8 cellular contexts compared by ENCODE assay signal in genomic region chr21:41426656-41427311, GRCh38. TPM values are rescaled to one million over a fixed set of nuclear protein-coding genes. Genes with fewer than 3 reads are reported as not detected.
DNase-seq lines count a peak whose midpoint lies in the region; ATAC-seq and TF ChIP-seq lines count a peak whose summit lies in the region.

No MANE protein-coding gene starts in this region.

- H3K4me1 ChIP-seq in ES-I3 (ENCODE audit: insufficient read depth, low read length): no peaks in the 10 kb centered on the region; the same call in 1 of the 2 replicates
- peaks cover 4% of the 10 kb centered on the region for H3K4me1 ChIP-seq in PC-3 (ENCODE audit: insufficient read depth, low read length)
- no peaks in the 10 kb centered on the region for H3K4me1 ChIP-seq in neural progenitor cell

- H3K4me3 ChIP-seq in PC-3 (ENCODE audit: low read length): peak overlapping the region; percentile 82
- H3K4me3 ChIP-seq in neural progenitor cell: peak overlapping the region; percentile 48

- no peaks in the 10 kb centered on the region for H3K79me2 ChIP-seq in PC-3 (ENCODE audit: low read length)
- H3K79me2 ChIP-seq in neural progenitor cell (ENCODE audit: low read depth): no peaks in the 10 kb centered on the region

- intact Hi-C loops in PC-3 (cut with micrococcal nuclease): loop anchor here (10.0 kb wide), 1 partner anchor 142 kb away; no protein-coding TSS in a partner anchor

- no peaks in the 10 kb centered on the region for H3K9me3 ChIP-seq in ES-I3 (ENCODE audit: control insufficient read depth, insufficient read depth, low read length)
- H3K9me3 ChIP-seq in PC-3 (ENCODE audit: low read length): no peaks in the 10 kb centered on the region
- no peaks in the 10 kb centered on the region for H3K9me3 ChIP-seq in neural progenitor cell (ENCODE audit: low read depth)

- H3K9ac ChIP-seq in ES-I3 (ENCODE audit: low read depth, low read length): peak overlapping the region; percentile 62; the same call in 1 of the 2 replicates
- no peak overlapping the region for H3K9ac ChIP-seq in PC-3 (ENCODE audit: low read length)
- H3K9ac ChIP-seq in neural progenitor cell: no peak overlapping the region

- H3K4me3 Mint-ChIP-seq in neural progenitor cell: no peak overlapping the region

- no peak overlapping the region for H3K27ac ChIP-seq in PC-3 (ENCODE audit: low read length)
- no peak overlapping the region for H3K27ac ChIP-seq in neural progenitor cell

- no peaks in the 10 kb centered on the region for H3K9me2 ChIP-seq in PC-3 (replicated peaks; ENCODE audit: low read length)

- no peak for DNase-seq in PC-3
- no peak for DNase-seq in neural progenitor cell (ENCODE audit: low spot score)
- DNase-seq in NCI-H1930 (lab: John Stamatoyannopoulos, UW): no peak

- H4K20me1 ChIP-seq in PC-3 (ENCODE audit: low read length): no peaks in the 10 kb centered on the region
- no peaks in the 10 kb centered on the region for H4K20me1 ChIP-seq in neural progenitor cell (ENCODE audit: low read depth)

- ATAC-seq in PC-3: no peak
- peak; percentile 27 for ATAC-seq in esophagus mucosa
- ATAC-seq in GM18870 (IDR thresholded peaks at IDR 0.05; ENCODE audit: unreplicated experiment): no peak
- ATAC-seq in HG03520 (IDR thresholded peaks at IDR 0.05; ENCODE audit: unreplicated experiment): no peak
- ATAC-seq in GM21390 (IDR thresholded peaks at IDR 0.05; ENCODE audit: unreplicated experiment): no peak

- H3F3A ChIP-seq in PC-3 (ENCODE audit: low read length, unreplicated experiment): no peaks in the 10 kb centered on the region
- no peaks in the 10 kb centered on the region for H3F3A ChIP-seq in neural progenitor cell (ENCODE audit: low read depth)

- H3K36me3 Mint-ChIP-seq in neural progenitor cell: peaks cover 3% of the 10 kb centered on the region

- TF ChIP-seq CTCF in PC-3 (conservative IDR thresholded peaks at IDR 0.05; ENCODE audit: low read depth, low read length) (no peak), neural progenitor cell (IDR thresholded peaks at IDR 0.05) (no peak)

- CTCF ChIA-PET in PC-3 (lab: Charles Lee): no interaction called here

- peaks cover 19% of the 10 kb centered on the region for H3K27me3 Mint-ChIP-seq in neural progenitor cell (ENCODE audit: insufficient read depth, low read depth)

- peak overlapping the region; percentile 96; the same call in 1 of the 2 replicates for H2AFZ ChIP-seq in PC-3 (ENCODE audit: low read length)
- H2AFZ ChIP-seq in neural progenitor cell (replicated peaks): peak overlapping the region; percentile 45

- BruUV-seq in PC-3 (replicated peaks; lab: Mats Ljungman, UMichigan): no TSS peak

- POLR2A ChIA-PET in PC-3 (lab: Charles Lee; ENCODE audit: unreplicated experiment): no interaction called here

- H3K4me2 ChIP-seq in PC-3 (ENCODE audit: low read length) (peak overlapping the region; percentile 96), neural progenitor cell (peak overlapping the region; percentile 79)

- no peak overlapping the region for H3K27ac Mint-ChIP-seq in neural progenitor cell

- H3K36me3 ChIP-seq in ES-I3 (ENCODE audit: insufficient read depth, low read length) (no peaks in the 10 kb centered on the region), PC-3 (ENCODE audit: low read depth, low read length) (no peaks in the 10 kb centered on the region), neural progenitor cell (no peaks in the 10 kb centered on the region)

- H3K9me3 Mint-ChIP-seq in neural progenitor cell: no peaks in the 10 kb centered on the region

- H3K4me1 Mint-ChIP-seq in neural progenitor cell: peaks cover 4% of the 10 kb centered on the region

- H3K27me3 ChIP-seq in PC-3 (ENCODE audit: low read length): no peaks in the 10 kb centered on the region
- H3K27me3 ChIP-seq in neural progenitor cell: peaks cover 50% of the 10 kb centered on the region

RNA-seq across cellular contexts. Expression of gene MX1, which starts 0.7 kb away (rescaled TPM):
- total RNA-seq in PC-3 (2014; rRNA removed): 12.6 and 22.0 TPM in 2 replicates
- total RNA-seq in esophagus mucosa: 36.9 TPM
- total RNA-seq in neural progenitor cell (ENCODE audit: low replicate concordance): 0.15 and 1.7 TPM in 2 replicates
